In genomic region chr12:125134576-125134975, GRCh38 we compare ENCODE assay signal across 1 cellular context.
TF ChIP-seq lines count a peak whose summit lies in the region.

No MANE protein-coding gene starts in this region.

TF ChIP-seq in H1, 55 proteins besides CTCF, POLR2A, EP300 and RAD21 (continued from another document):
- no peak for TF ChIP-seq E2F6 (IDR thresholded peaks at IDR 0.05)
- TF ChIP-seq RNF2 (IDR thresholded peaks at IDR 0.05; ENCODE audit: borderline replicate concordance, low read depth, low read length, missing control alignments, poor library complexity, severe bottlenecking): no peak
- TF ChIP-seq BRCA1 (IDR thresholded peaks at IDR 0.05; ENCODE audit: low read depth, low read length): no peak
- TF ChIP-seq TAF7 (optimal IDR thresholded peaks at IDR 0.05; ENCODE audit: borderline replicate concordance, low read depth, low read length): no peak
- no peak for TF ChIP-seq POU5F1 (IDR thresholded peaks at IDR 0.05; ENCODE audit: low read depth, low read length)
- TF ChIP-seq CHD1 (IDR thresholded peaks at IDR 0.05; ENCODE audit: low read depth, low read length): no peak
- TF ChIP-seq CHD2 (IDR thresholded peaks at IDR 0.05; ENCODE audit: low read length): no peak
- TF ChIP-seq RBBP5 (IDR thresholded peaks at IDR 0.05; ENCODE audit: borderline replicate concordance, low read depth, low read length): no peak
- TF ChIP-seq KDM5A (IDR thresholded peaks at IDR 0.05; ENCODE audit: low read length): no peak
- no peak for TF ChIP-seq TBP (IDR thresholded peaks at IDR 0.05; ENCODE audit: low read depth, low read length)
- TF ChIP-seq CBX8 (IDR thresholded peaks at IDR 0.05; ENCODE audit: borderline replicate concordance, low read depth, low read length): no peak
